21 cellular contexts compared by ENCODE assay signal in genomic region chr2:96594701-96595152, GRCh38. TPM values are rescaled to one million over a fixed set of nuclear protein-coding genes. Genes with fewer than 3 reads are reported as not detected.
A peak's percentile ranks its signal among the peaks of the same experiment; 100 is the strongest.
DNase-seq lines count a peak whose midpoint lies in the region; ATAC-seq lines count a peak whose summit lies in the region.
"Had no signal": no experiment of that assay in that cellular context is flagged by ENCODE, and none has a peak within 500 bp of the region (broad histone marks: within the 10 kb centered on the region; RNA-seq: fewer than 3 reads in every experiment).

No MANE protein-coding gene starts in this region.

- peak overlapping the region; percentile 52 for H3K27ac ChIP-seq in KOPT-K1 (ENCODE audit: low read depth, low read length, poor library complexity, severe bottlenecking)
- H3K27ac ChIP-seq in naive thymus-derived CD4-positive, alpha-beta T cell (ENCODE audit: low read depth, low read length): peak overlapping the region; percentile 19
- H3K27ac ChIP-seq: suprapubic skin, uterus had no signal

- no peak overlapping the region for H3K4me3 Mint-ChIP-seq in activated CD4-positive, alpha-beta T cell treated with anti-CD3 and anti-CD28 coated beads for 36 hours
- H3K4me3 Mint-ChIP-seq in activated T-helper 1 cell treated with anti-CD3 and anti-CD28 coated beads, Interleukin-12 subunit alpha, Interleukin-12 subunit beta, Interleukin-2, Interleukin-4 antibody, amounts not matched to agents 30 ng/mL and 10 ng/mL and 1 ng/mL, durations not matched to agents 14 hours and 24 hours and 36 hours: peak overlapping the region; percentile 43
- H3K4me3 Mint-ChIP-seq in naive thymus-derived CD4-positive, alpha-beta T cell: peak overlapping the region in 9 of 10 donors; percentile 2 to 80 (median 48)
- H3K4me3 Mint-ChIP-seq: activated B cell treated with CpG ODN at 0.5 μM for 24 hours, mesothelial cell of epicardium had no signal

- peaks cover 29% of the 10 kb centered on the region for H3K4me1 Mint-ChIP-seq in activated CD4-positive, alpha-beta T cell treated with anti-CD3 and anti-CD28 coated beads for 36 hours
- H3K4me1 Mint-ChIP-seq in activated T-helper 1 cell treated with anti-CD3 and anti-CD28 coated beads, Interleukin-12 subunit alpha, Interleukin-12 subunit beta, Interleukin-2, Interleukin-4 antibody, amounts not matched to agents 30 ng/mL and 10 ng/mL and 1 ng/mL, durations not matched to agents 14 hours and 24 hours and 36 hours (ENCODE audit: low read depth): peaks cover 51% of the 10 kb centered on the region
- H3K4me1 Mint-ChIP-seq in naive thymus-derived CD4-positive, alpha-beta T cell: peaks cover 22 to 63% (median 31%) of the 10 kb centered on the region in 7 donors
- H3K4me1 Mint-ChIP-seq: activated B cell treated with CpG ODN at 0.5 μM for 24 hours, mesothelial cell of epicardium had no signal

- intact Hi-C loops in activated CD4-positive, alpha-beta T cell treated with anti-CD3 and anti-CD28 coated beads for 36 hours (cut with DNase I, micrococcal nuclease): no loop called here
- intact Hi-C loops in activated T-helper 1 cell treated with anti-CD3 and anti-CD28 coated beads, Interleukin-12 subunit alpha, Interleukin-12 subunit beta, Interleukin-2, Interleukin-4 antibody, amounts not matched to agents 30 ng/mL and 10 ng/mL and 1 ng/mL, durations not matched to agents 14 hours and 24 hours and 36 hours (cut with micrococcal nuclease): loop anchor here (1.0 kb wide), 1 partner anchor 23 kb away; no protein-coding TSS in a partner anchor
- intact Hi-C loops in naive thymus-derived CD4-positive, alpha-beta T cell (cut with micrococcal nuclease): loop anchor here (1.0 to 5.0 kb wide), 3 partner anchors 14 to 43 kb away; partner anchors contain the start of gene KANSL3 (in 1 of the 2)

- ATAC-seq in activated CD4-positive, alpha-beta T cell treated with anti-CD3 and anti-CD28 coated beads for 36 hours: peak; percentile 88
- peak; percentile 84 for ATAC-seq in naive thymus-derived CD4-positive, alpha-beta T cell

- DNase-seq in activated CD4-positive, alpha-beta T cell treated with anti-CD3 and anti-CD28 coated beads for 36 hours: peak; percentile 33
- DNase-seq in activated CD4-positive, alpha-beta T cell treated with anti-CD3 and anti-CD28 coated beads, Interleukin-2, amount 50 U/mL, for 4 hours: no peak
- peak; percentile 38 for DNase-seq in activated T-helper 1 cell treated with anti-CD3 and anti-CD28 coated beads, Interleukin-12 subunit alpha, Interleukin-12 subunit beta, Interleukin-2, Interleukin-4 antibody, amounts not matched to agents 30 ng/mL and 10 ng/mL and 1 ng/mL, durations not matched to agents 14 hours and 24 hours and 36 hours (ENCODE audit: low spot score)
- DNase-seq in naive thymus-derived CD4-positive, alpha-beta T cell: peak in 7 of 9 donors; percentile 19 to 52 (median 41)
- no peak for DNase-seq in nucleus accumbens (lab: John Stamatoyannopoulos, UW)
- DNase-seq in NCI-H446 treated with DMSO at 0.1 percent for 48 hours (lab: John Stamatoyannopoulos, UW): no peak
- DNase-seq in NCI-H1436 (lab: John Stamatoyannopoulos, UW): no peak
- DNase-seq: 8988T; activated B cell treated with CpG ODN at 0.5 μM for 24 hours; cerebellar nuclear complex; effector CD4-positive, alpha-beta T cell; left cardiac atrium; NCI-H748 treated with DMSO at 0.1 percent for 48 hours; SHP77 treated with DMSO at 0.1 percent for 48 hours; uterus had no signal

- H3K36me3 Mint-ChIP-seq in activated CD4-positive, alpha-beta T cell treated with anti-CD3 and anti-CD28 coated beads for 36 hours (ENCODE audit: low read depth): peaks cover 55% of the 10 kb centered on the region
- peaks cover 60% of the 10 kb centered on the region for H3K36me3 Mint-ChIP-seq in activated T-helper 1 cell treated with anti-CD3 and anti-CD28 coated beads, Interleukin-12 subunit alpha, Interleukin-12 subunit beta, Interleukin-2, Interleukin-4 antibody, amounts not matched to agents 30 ng/mL and 10 ng/mL and 1 ng/mL, durations not matched to agents 14 hours and 24 hours and 36 hours (ENCODE audit: low read depth)
- peaks cover 16 to 61% (median 24%) of the 10 kb centered on the region in 5 donors for H3K36me3 Mint-ChIP-seq in naive thymus-derived CD4-positive, alpha-beta T cell

- H3K4me1 ChIP-seq in naive thymus-derived CD4-positive, alpha-beta T cell (ENCODE audit: control insufficient read depth in 2 of 2, insufficient read depth in 2 of 2, low read length in 2 of 2): peaks cover 20 to 32% of the 10 kb centered on the region in 2 donors
- H3K4me1 ChIP-seq: suprapubic skin, uterus had no signal

- no peaks in the 10 kb centered on the region for H3K27me3 Mint-ChIP-seq in activated CD4-positive, alpha-beta T cell treated with anti-CD3 and anti-CD28 coated beads for 36 hours
- H3K27me3 Mint-ChIP-seq in activated T-helper 1 cell treated with anti-CD3 and anti-CD28 coated beads, Interleukin-12 subunit alpha, Interleukin-12 subunit beta, Interleukin-2, Interleukin-4 antibody, amounts not matched to agents 30 ng/mL and 10 ng/mL and 1 ng/mL, durations not matched to agents 14 hours and 24 hours and 36 hours (ENCODE audit: insufficient read depth): no peaks in the 10 kb centered on the region
- no peaks in the 10 kb centered on the region for H3K27me3 Mint-ChIP-seq in naive thymus-derived CD4-positive, alpha-beta T cell
- H3K27me3 Mint-ChIP-seq: activated B cell treated with CpG ODN at 0.5 μM for 24 hours had no signal

- H3K27ac Mint-ChIP-seq in activated CD4-positive, alpha-beta T cell treated with anti-CD3 and anti-CD28 coated beads for 36 hours: peak overlapping the region; percentile 92
- peak overlapping the region; percentile 91 for H3K27ac Mint-ChIP-seq in activated T-helper 1 cell treated with anti-CD3 and anti-CD28 coated beads, Interleukin-12 subunit alpha, Interleukin-12 subunit beta, Interleukin-2, Interleukin-4 antibody, amounts not matched to agents 30 ng/mL and 10 ng/mL and 1 ng/mL, durations not matched to agents 14 hours and 24 hours and 36 hours
- H3K27ac Mint-ChIP-seq in naive thymus-derived CD4-positive, alpha-beta T cell: peak overlapping the region; percentile 58 to 92 (median 78)
- H3K27ac Mint-ChIP-seq: activated B cell treated with CpG ODN at 0.5 μM for 24 hours, mesothelial cell of epicardium had no signal

- POLR2A ChIA-PET in activated CD4-positive, alpha-beta T cell treated with anti-CD3 and anti-CD28 coated beads for 36 hours (lab: Charles Lee): interaction anchor here (0.5 kb wide), 1 partner anchor 12 kb away, joined by 3 read pairs; no protein-coding TSS in a partner anchor
- POLR2A ChIA-PET in naive thymus-derived CD4-positive, alpha-beta T cell (lab: Charles Lee): interaction anchor here (0.7 to 0.9 kb wide), 3 partner anchors 10 to 448 kb away, joined by 3 to 4 read pairs (median 3); partner anchors contain the start of gene STARD7

- H3K27me3 ChIP-seq in naive thymus-derived CD4-positive, alpha-beta T cell (ENCODE audit: control insufficient read depth in 2 of 2, insufficient read depth in 2 of 2, low read length in 2 of 2): no peaks in the 10 kb centered on the region
- H3K27me3 ChIP-seq: suprapubic skin, uterus had no signal

- CTCF ChIA-PET in activated CD4-positive, alpha-beta T cell treated with anti-CD3 and anti-CD28 coated beads for 36 hours (lab: Charles Lee): interaction anchor here (0.6 to 1.6 kb wide), 6 partner anchors 10 to 167 kb away, joined by 3 to 8 read pairs (median 3); no protein-coding TSS in a partner anchor
- CTCF ChIA-PET in naive thymus-derived CD4-positive, alpha-beta T cell (lab: Charles Lee): interaction anchor here (1.3 kb wide), 1 partner anchor 43 kb away, joined by 4 read pairs; no protein-coding TSS in a partner anchor

- H3K36me3 ChIP-seq in KOPT-K1 (ENCODE audit: insufficient read depth, low read length): peaks cover 91% of the 10 kb centered on the region
- H3K36me3 ChIP-seq in naive thymus-derived CD4-positive, alpha-beta T cell (ENCODE audit: control insufficient read depth in 2 of 3, insufficient read depth in 3 of 3, low read length in 3 of 3): peaks cover 12 to 58% (median 18%) of the 10 kb centered on the region in 3 experiments
- H3K36me3 ChIP-seq: uterus had no signal

- H3K9me3 Mint-ChIP-seq in activated CD4-positive, alpha-beta T cell treated with anti-CD3 and anti-CD28 coated beads for 36 hours (ENCODE audit: low read depth): no peaks in the 10 kb centered on the region
- H3K9me3 Mint-ChIP-seq in activated T-helper 1 cell treated with anti-CD3 and anti-CD28 coated beads, Interleukin-12 subunit alpha, Interleukin-12 subunit beta, Interleukin-2, Interleukin-4 antibody, amounts not matched to agents 30 ng/mL and 10 ng/mL and 1 ng/mL, durations not matched to agents 14 hours and 24 hours and 36 hours: no peaks in the 10 kb centered on the region
- H3K9me3 Mint-ChIP-seq in naive thymus-derived CD4-positive, alpha-beta T cell: no peaks in the 10 kb centered on the region
- H3K9me3 Mint-ChIP-seq: activated B cell treated with CpG ODN at 0.5 μM for 24 hours had no signal

- H3K9me3 ChIP-seq in KOPT-K1 (ENCODE audit: insufficient read depth, low read length, poor library complexity, severe bottlenecking): no peaks in the 10 kb centered on the region
- no peaks in the 10 kb centered on the region for H3K9me3 ChIP-seq in naive thymus-derived CD4-positive, alpha-beta T cell (ENCODE audit: control insufficient read depth in 2 of 3, low read length in 3 of 3)
- H3K9me3 ChIP-seq: suprapubic skin, uterus had no signal

- no peak overlapping the region for H3K4me3 ChIP-seq in naive thymus-derived CD4-positive, alpha-beta T cell (ENCODE audit: low read length)
- H3K4me3 ChIP-seq: smooth muscle cell, suprapubic skin, uterus had no signal

RNA-seq across cellular contexts. Expression of gene KANSL3, which starts 43.4 kb away (rescaled TPM):
- 10 to 100 TPM; 33.9 to 39.1 TPM for total RNA-seq in activated CD4-positive, alpha-beta T cell treated with anti-CD3 and anti-CD28 coated beads for 36 hours
- 51.8 and 55.0 TPM in 2 replicates for total RNA-seq in activated T-helper 1 cell treated with anti-CD3 and anti-CD28 coated beads, Interleukin-12 subunit alpha, Interleukin-12 subunit beta, Interleukin-2, Interleukin-4 antibody, amounts not matched to agents 30 ng/mL and 10 ng/mL and 1 ng/mL, durations not matched to agents 14 hours and 24 hours and 36 hours
- 10 to 100 TPM; 54.0 to 65.0 (median 55.9) TPM for total RNA-seq in naive thymus-derived CD4-positive, alpha-beta T cell
- polyA plus RNA-seq in naive thymus-derived CD4-positive, alpha-beta T cell: 10 to 100 TPM; 13.5 to 22.7 TPM

RNA-seq across cellular contexts. Expression of gene FER1L5, which starts 47.8 kb away (rescaled TPM):
- not detected for total RNA-seq in activated CD4-positive, alpha-beta T cell treated with anti-CD3 and anti-CD28 coated beads for 36 hours
- not detected in 2 replicates for total RNA-seq in activated T-helper 1 cell treated with anti-CD3 and anti-CD28 coated beads, Interleukin-12 subunit alpha, Interleukin-12 subunit beta, Interleukin-2, Interleukin-4 antibody, amounts not matched to agents 30 ng/mL and 10 ng/mL and 1 ng/mL, durations not matched to agents 14 hours and 24 hours and 36 hours
- total RNA-seq in naive thymus-derived CD4-positive, alpha-beta T cell: not detected
- polyA plus RNA-seq in naive thymus-derived CD4-positive, alpha-beta T cell: under 1 TPM in 1 of 2 donors, not detected in 1; 0.02 TPM
- total RNA-seq: activated B cell treated with CpG ODN at 0.5 μM for 24 hours; G401; smooth muscle cell; suprapubic skin; T-helper 1 cell treated with Interleukin-12 subunit alpha and Interleukin-12 subunit beta and Interleukin-4 antibody, amounts not matched to agents 30 ng/mL and 1 ng/mL, for 36 hours had no signal
- polyA plus RNA-seq: smooth muscle cell had no signal

RNA-seq across cellular contexts. Expression of gene ARID5A, which starts 58.2 kb away (rescaled TPM):
- total RNA-seq in activated CD4-positive, alpha-beta T cell treated with anti-CD3 and anti-CD28 coated beads for 36 hours: 100 to 1,000 TPM; 179 to 191 TPM
- total RNA-seq in activated T-helper 1 cell treated with anti-CD3 and anti-CD28 coated beads, Interleukin-12 subunit alpha, Interleukin-12 subunit beta, Interleukin-2, Interleukin-4 antibody, amounts not matched to agents 30 ng/mL and 10 ng/mL and 1 ng/mL, durations not matched to agents 14 hours and 24 hours and 36 hours: 233 and 240 TPM in 2 replicates
- 100 to 1,000 TPM in 3 of 5 experiments, 10 to 100 TPM in 2; 82.4 to 182 (median 113) TPM for total RNA-seq in naive thymus-derived CD4-positive, alpha-beta T cell
- 100 to 1,000 TPM in 1 of 2 donors, 10 to 100 TPM in 1; 52.2 to 111 TPM for polyA plus RNA-seq in naive thymus-derived CD4-positive, alpha-beta T cell

Comparison
In these comparisons a context has a peak if more than half of its experiments do, and no peak if none do; other contexts are left out.
1. DNase-seq: peak in activated CD4-positive, alpha-beta T cell treated with anti-CD3 and anti-CD28 coated beads for 36 hours (single experiment), activated T-helper 1 cell treated with anti-CD3 and anti-CD28 coated beads, Interleukin-12 subunit alpha, Interleukin-12 subunit beta, Interleukin-2, Interleukin-4 antibody, amounts not matched to agents 30 ng/mL and 10 ng/mL and 1 ng/mL, durations not matched to agents 14 hours and 24 hours and 36 hours (single experiment) and naive thymus-derived CD4-positive, alpha-beta T cell (7 of 9); none in activated CD4-positive, alpha-beta T cell treated with anti-CD3 and anti-CD28 coated beads, Interleukin-2, amount 50 U/mL, for 4 hours (0 of 2), nucleus accumbens (0 of 56), NCI-H446 treated with DMSO at 0.1 percent for 48 hours (single experiment) and NCI-H1436 (single experiment).
2. intact Hi-C loops: an anchor here in activated T-helper 1 cell treated with anti-CD3 and anti-CD28 coated beads, Interleukin-12 subunit alpha, Interleukin-12 subunit beta, Interleukin-2, Interleukin-4 antibody, amounts not matched to agents 30 ng/mL and 10 ng/mL and 1 ng/mL, durations not matched to agents 14 hours and 24 hours and 36 hours (1.0 kb wide) and naive thymus-derived CD4-positive, alpha-beta T cell (1.0 to 5.0 kb wide); none called in activated CD4-positive, alpha-beta T cell treated with anti-CD3 and anti-CD28 coated beads for 36 hours.
3. Peak in every context shown above with its lines, with median percentiles within 50 percentile points of each other: H3K27ac Mint-ChIP-seq.